In genomic region chr10:110357871-110358270, GRCh38 we compare ENCODE assay signal across 1 cellular context.
TF ChIP-seq lines count a peak whose summit lies in the region.

No MANE protein-coding gene starts in this region.

TF ChIP-seq in GM12878, 131 proteins besides CTCF, POLR2A, EP300 and RAD21 (continued from another document):
- TF ChIP-seq ZBTB40 (IDR thresholded peaks at IDR 0.05; ENCODE audit: borderline replicate concordance) = 0 out of 2 replicates have a peak, but pooled peaks have one; percentile 21
- 0 out of 3 replicates have a peak, but pooled peaks have one; percentile 7 for TF ChIP-seq POU2F2 (IDR thresholded peaks at IDR 0.05; ENCODE audit: borderline replicate concordance, low read depth, low read length)
- no peak for TF ChIP-seq ZZZ3 (IDR thresholded peaks at IDR 0.05; ENCODE audit: control insufficient read depth, insufficient read length, low read depth)
- no peak for TF ChIP-seq YY1 (IDR thresholded peaks at IDR 0.05; ENCODE audit: low read depth, low read length)
- TF ChIP-seq, protein P1, sequence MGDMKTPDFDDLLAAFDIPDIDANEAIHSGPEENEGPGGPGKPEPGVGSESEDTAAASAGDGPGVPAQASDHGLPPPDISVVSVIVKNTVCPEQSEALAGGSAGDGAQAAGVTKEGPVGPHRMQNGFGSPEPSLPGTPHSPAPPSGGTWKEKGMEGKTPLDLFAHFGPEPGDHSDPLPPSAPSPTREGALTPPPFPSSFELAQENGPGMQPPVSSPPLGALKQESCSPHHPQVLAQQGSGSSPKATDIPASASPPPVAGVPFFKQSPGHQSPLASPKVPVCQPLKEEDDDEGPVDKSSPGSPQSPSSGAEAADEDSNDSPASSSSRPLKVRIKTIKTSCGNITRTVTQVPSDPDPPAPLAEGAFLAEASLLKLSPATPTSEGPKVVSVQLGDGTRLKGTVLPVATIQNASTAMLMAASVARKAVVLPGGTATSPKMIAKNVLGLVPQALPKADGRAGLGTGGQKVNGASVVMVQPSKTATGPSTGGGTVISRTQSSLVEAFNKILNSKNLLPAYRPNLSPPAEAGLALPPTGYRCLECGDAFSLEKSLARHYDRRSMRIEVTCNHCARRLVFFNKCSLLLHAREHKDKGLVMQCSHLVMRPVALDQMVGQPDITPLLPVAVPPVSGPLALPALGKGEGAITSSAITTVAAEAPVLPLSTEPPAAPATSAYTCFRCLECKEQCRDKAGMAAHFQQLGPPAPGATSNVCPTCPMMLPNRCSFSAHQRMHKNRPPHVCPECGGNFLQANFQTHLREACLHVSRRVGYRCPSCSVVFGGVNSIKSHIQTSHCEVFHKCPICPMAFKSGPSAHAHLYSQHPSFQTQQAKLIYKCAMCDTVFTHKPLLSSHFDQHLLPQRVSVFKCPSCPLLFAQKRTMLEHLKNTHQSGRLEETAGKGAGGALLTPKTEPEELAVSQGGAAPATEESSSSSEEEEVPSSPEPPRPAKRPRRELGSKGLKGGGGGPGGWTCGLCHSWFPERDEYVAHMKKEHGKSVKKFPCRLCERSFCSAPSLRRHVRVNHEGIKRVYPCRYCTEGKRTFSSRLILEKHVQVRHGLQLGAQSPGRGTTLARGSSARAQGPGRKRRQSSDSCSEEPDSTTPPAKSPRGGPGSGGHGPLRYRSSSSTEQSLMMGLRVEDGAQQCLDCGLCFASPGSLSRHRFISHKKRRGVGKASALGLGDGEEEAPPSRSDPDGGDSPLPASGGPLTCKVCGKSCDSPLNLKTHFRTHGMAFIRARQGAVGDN (IDR thresholded peaks at IDR 0.05) = peak; percentile 51; the same call in 1 of the 2 replicates
- TF ChIP-seq SMARCA5 (IDR thresholded peaks at IDR 0.05) = peak; percentile 59; the same call in 1 of the 2 replicates
- TF ChIP-seq HDGF (IDR thresholded peaks at IDR 0.05) = peak; percentile 95
- no peak for TF ChIP-seq MEF2A (IDR thresholded peaks at IDR 0.05; ENCODE audit: insufficient read depth, low read depth, low read length)
- peak; percentile 64; the same call in 1 of the 2 replicates for TF ChIP-seq LARP7 (IDR thresholded peaks at IDR 0.05)
- no peak for TF ChIP-seq CBX5 (IDR thresholded peaks at IDR 0.05; ENCODE audit: low read depth)
TF ChIP-seq in GM12878: peak in this region for 6.
